In the genomic region with DNA sequence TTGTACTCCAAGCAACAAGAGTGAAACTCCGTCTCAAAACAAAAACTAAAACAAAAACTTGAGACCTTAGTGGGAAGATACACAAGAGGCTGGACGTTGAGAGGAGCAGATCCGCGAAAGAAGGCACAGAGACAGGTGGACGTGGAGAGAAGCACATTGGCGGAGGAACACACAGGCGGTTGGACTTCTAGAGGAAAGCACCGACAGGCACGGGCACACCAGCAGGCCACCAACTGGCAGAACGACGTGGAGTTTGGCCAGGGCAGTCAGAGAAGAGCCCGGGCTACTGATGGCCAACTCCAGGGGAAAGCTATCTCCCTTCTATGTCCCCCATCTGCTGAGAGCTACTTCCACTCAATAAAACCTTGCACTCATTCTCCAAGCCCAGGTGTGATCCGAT, we compare ENCODE assay signal across 31 cellular contexts.
DNase-seq lines count a peak whose midpoint lies in the region; FAIRE-seq and TF ChIP-seq lines count a peak whose summit lies in the region.
"Had no signal": no experiment of that assay in that cellular context is flagged by ENCODE, and none has a peak within 500 bp of the region (broad histone marks: within the 10 kb centered on the region; RNA-seq: fewer than 3 reads in every experiment).

No MANE protein-coding gene starts in this region.

- H3K4me1 ChIP-seq in kidney (ENCODE audit: control insufficient read depth in 1 of 2, insufficient read depth in 1 of 2, low read depth in 1 of 2, low read length in 2 of 2) (no peaks in the 10 kb centered on the region), neuronal stem cell (ENCODE audit: control insufficient read depth in 2 of 2, insufficient read depth in 1 of 2, low read depth in 1 of 2, low read length in 2 of 2) (no peaks in the 10 kb centered on the region), mesenchymal stem cell (ENCODE audit: control insufficient read depth, insufficient read depth, low read depth, low read length) (no peaks in the 10 kb centered on the region)
- H3K4me1 ChIP-seq: A549; BE2C; BLaER1; BLaER1 treated with 17β-estradiol and CSF1 and Interleukin-3, amounts not matched to agents 10 nM and 100 nM; Caco-2 had no signal

- no peak overlapping the region for H3K9ac ChIP-seq in kidney (ENCODE audit: low read length in 2 of 2)
- H3K9ac ChIP-seq in neuronal stem cell (ENCODE audit: low read depth, low read length, poor library complexity) = no peak overlapping the region
- no peak overlapping the region for H3K9ac ChIP-seq in mesenchymal stem cell (ENCODE audit: low read length)
- H3K9ac ChIP-seq: BLaER1; BLaER1 treated with 17β-estradiol and CSF1 and Interleukin-3, amounts not matched to agents 10 nM and 100 nM had no signal

- intact Hi-C loops in kidney (cut with DNase I) = no loop called here

- H2BK15ac ChIP-seq in neuronal stem cell (ENCODE audit: low read length) (no peak overlapping the region), mesenchymal stem cell (ENCODE audit: low read depth, poor library complexity, severe bottlenecking) (no peak overlapping the region)

- no peaks in the 10 kb centered on the region for H3K36me3 ChIP-seq in kidney (ENCODE audit: control insufficient read depth in 1 of 2, insufficient read depth in 2 of 2, low read length in 2 of 2)
- H3K36me3 ChIP-seq in neuronal stem cell (replicated peaks in 1 of 2; ENCODE audit: control insufficient read depth in 2 of 2, insufficient read depth in 2 of 2, low read length in 2 of 2) = no peaks in the 10 kb centered on the region
- H3K36me3 ChIP-seq in mesenchymal stem cell (ENCODE audit: control insufficient read depth in 1 of 2, insufficient read depth in 2 of 2, low read depth in 1 of 2, low read length in 2 of 2) = no peaks in the 10 kb centered on the region
- H3K36me3 ChIP-seq: BE2C; BLaER1; BLaER1 treated with 17β-estradiol and CSF1 and Interleukin-3, amounts not matched to agents 10 nM and 100 nM had no signal

- H3K23ac ChIP-seq in neuronal stem cell (ENCODE audit: low read depth, low read length, poor library complexity) (no peak overlapping the region), mesenchymal stem cell (ENCODE audit: low read length in 2 of 2) (no peak overlapping the region)

- DNase-seq in kidney = peak; percentile 64
- DNase-seq in neuronal stem cell (ENCODE audit: low spot score) = no peak
- no peak for DNase-seq in HK-2 (ENCODE audit: unreplicated experiment)
- no peak for DNase-seq in mesenchymal stem cell
- DNase-seq: 8988T; ACHN; AML-193; BE2C; C1 segment of cervical spinal cord; Caco-2; Calu3; CD4-positive, alpha-beta memory T cell; CD4-positive, alpha-beta T cell; CD4-positive, CD25-positive, alpha-beta regulatory T cell; CD8-positive, alpha-beta memory T cell; CD8-positive, alpha-beta T cell; COR-L47; DMS 273 treated with DMSO at 0.1 percent for 48 hours; DMS153; DMS53; DMS79; DMS79 treated with DMSO at 0.1 percent for 48 hours; DND-41; EL had no signal

- peak overlapping the region; percentile 8 for H3K14ac ChIP-seq in neuronal stem cell (ENCODE audit: low read length)
- H3K14ac ChIP-seq in mesenchymal stem cell (ENCODE audit: low read length in 2 of 2) = no peak overlapping the region

- H2BK5ac ChIP-seq in neuronal stem cell (ENCODE audit: low read length) (no peak overlapping the region), mesenchymal stem cell (ENCODE audit: low read depth, low read length, poor library complexity, severe bottlenecking) (no peak overlapping the region)

- H4K91ac ChIP-seq in neuronal stem cell (ENCODE audit: low read depth, low read length, poor library complexity) (no peak overlapping the region), mesenchymal stem cell (ENCODE audit: low read length) (no peak overlapping the region)

- WGBS in neuronal stem cell (ENCODE audit: extremely low coverage in 2 of 2, insufficient read length in 2 of 2, insufficient replicate concordance in 1 of 2), 2 donors = no CpG with 5 or more reads among the region's 13 CpGs
- WGBS in mesenchymal stem cell = 87% methylated on average over 13 of the region's 13 CpGs

- H3K79me1 ChIP-seq in neuronal stem cell (ENCODE audit: low read depth, low read length) (no peaks in the 10 kb centered on the region), mesenchymal stem cell (replicated peaks; ENCODE audit: low read length, poor library complexity, severe bottlenecking) (no peaks in the 10 kb centered on the region)

- no peak overlapping the region for H2BK120ac ChIP-seq in neuronal stem cell (ENCODE audit: low read depth, low read length)
- no peak overlapping the region for H2BK120ac ChIP-seq in mesenchymal stem cell (ENCODE audit: low read depth, low read length)

- no peak overlapping the region for H3K4ac ChIP-seq in neuronal stem cell (ENCODE audit: low read length)
- no peak overlapping the region for H3K4ac ChIP-seq in mesenchymal stem cell (ENCODE audit: low read depth in 1 of 2, low read length in 2 of 2)

- H4K8ac ChIP-seq in neuronal stem cell (ENCODE audit: low read depth, low read length) = no peak overlapping the region
- H4K8ac ChIP-seq in mesenchymal stem cell (ENCODE audit: low read length) = no peak overlapping the region

- H3K9me3 ChIP-seq in kidney (ENCODE audit: control insufficient read depth in 1 of 2, low read length in 2 of 2) (peaks cover 0 to 5% of the 10 kb centered on the region in 2 donors), neuronal stem cell (replicated peaks in 1 of 2; ENCODE audit: control insufficient read depth in 2 of 2, insufficient read depth in 1 of 2, low read depth in 1 of 2, low read length in 2 of 2) (no peaks in the 10 kb centered on the region), mesenchymal stem cell (ENCODE audit: control insufficient read depth, low read length) (peaks cover 18% of the 10 kb centered on the region)
- H3K9me3 ChIP-seq: A549, BE2C, Caco-2 had no signal

- no peak overlapping the region for H2AFZ ChIP-seq in neuronal stem cell (ENCODE audit: low read length)
- H2AFZ ChIP-seq in mesenchymal stem cell (ENCODE audit: low read depth, low read length) = no peak overlapping the region

- no peak overlapping the region for H3K18ac ChIP-seq in neuronal stem cell (ENCODE audit: low read length)
- no peak overlapping the region for H3K18ac ChIP-seq in mesenchymal stem cell (ENCODE audit: low read depth in 1 of 2, low read length in 2 of 2)

- H3K27ac ChIP-seq in kidney (ENCODE audit: low read depth in 2 of 2, low read length in 2 of 2) (no peak overlapping the region), neuronal stem cell (replicated peaks; ENCODE audit: low read length) (no peak overlapping the region), mesenchymal stem cell (ENCODE audit: low read length, poor library complexity, severe bottlenecking) (no peak overlapping the region)
- H3K27ac ChIP-seq: 22Rv1; A549; BLaER1; BLaER1 treated with 17β-estradiol and CSF1 and Interleukin-3, amounts not matched to agents 10 nM and 100 nM; C4-2B had no signal

- H2BK12ac ChIP-seq in neuronal stem cell (ENCODE audit: low read length) = no peak overlapping the region
- H2BK12ac ChIP-seq in mesenchymal stem cell (ENCODE audit: low read length in 2 of 2) = no peak overlapping the region

- H3K27me3 ChIP-seq in neuronal stem cell (ENCODE audit: control insufficient read depth in 3 of 3, insufficient read depth in 3 of 3, low read depth in 1 of 3, low read length in 3 of 3) (no peaks in the 10 kb centered on the region), mesenchymal stem cell (ENCODE audit: control insufficient read depth in 1 of 2, insufficient read depth in 1 of 2, low read length in 2 of 2) (no peaks in the 10 kb centered on the region)
- H3K27me3 ChIP-seq: BE2C; BLaER1; BLaER1 treated with 17β-estradiol and CSF1 and Interleukin-3, amounts not matched to agents 10 nM and 100 nM had no signal

- no peak overlapping the region for H2AK5ac ChIP-seq in neuronal stem cell (ENCODE audit: low read depth, low read length)
- no peak overlapping the region for H2AK5ac ChIP-seq in mesenchymal stem cell (ENCODE audit: low read length, severe bottlenecking)

- FAIRE-seq in kidney (lab: Jason Lieb, UNC) = no peak
- FAIRE-seq: A204.1, A549, D721Med had no signal

- H3K4me3 ChIP-seq in kidney (ENCODE audit: low read length in 2 of 2) (no peak overlapping the region), neuronal stem cell (ENCODE audit: low read length in 2 of 2) (no peak overlapping the region), mesenchymal stem cell (ENCODE audit: insufficient read depth in 1 of 2, low read depth in 1 of 2, low read length in 2 of 2) (no peak overlapping the region)
- H3K4me3 ChIP-seq: A549; BLaER1; BLaER1 treated with 17β-estradiol and CSF1 and Interleukin-3, amounts not matched to agents 10 nM and 100 nM had no signal

- H3K4me2 ChIP-seq in neuronal stem cell (ENCODE audit: insufficient read depth, low read length, poor library complexity, severe bottlenecking) = no peak overlapping the region
- no peak overlapping the region for H3K4me2 ChIP-seq in mesenchymal stem cell (ENCODE audit: low read length, poor library complexity, severe bottlenecking)
- H3K4me2 ChIP-seq: A549; BLaER1; BLaER1 treated with 17β-estradiol and CSF1 and Interleukin-3, amounts not matched to agents 10 nM and 100 nM had no signal

- TF ChIP-seq CTCF in kidney (IDR thresholded peaks at IDR 0.05; ENCODE audit: borderline replicate concordance, extremely low read depth, insufficient read depth) = no peak
